Comparison of ENCODE assay signal across 24 cellular contexts in genomic region chr7:156206174-156206573, GRCh38.
"Had no signal": no experiment of that assay in that cellular context is flagged by ENCODE, and none has a peak within 500 bp of the region (broad histone marks: within the 10 kb centered on the region; RNA-seq: fewer than 3 reads in every experiment).

No MANE protein-coding gene starts in this region.

- H3K9me3 ChIP-seq: colonic mucosa, esophagus muscularis mucosa, esophagus squamous epithelium, gastrocnemius medialis, gastroesophageal sphincter, heart left ventricle, heart right ventricle had no signal

- H3K27ac Mint-ChIP-seq: dendritic cell treated with granulocyte-macrophage colony-stimulating factor and Interleukin-4, amounts not matched to agents 40 ng/mL and 50 ng/mL, for 4 days; effector memory CD8-positive, alpha-beta T cell had no signal

- H3K9me3 Mint-ChIP-seq: dendritic cell treated with granulocyte-macrophage colony-stimulating factor and Interleukin-4, amounts not matched to agents 40 ng/mL and 50 ng/mL, for 4 days; effector memory CD8-positive, alpha-beta T cell had no signal

- H3K36me3 ChIP-seq: colonic mucosa, esophagus muscularis mucosa, esophagus squamous epithelium, gastrocnemius medialis, gastroesophageal sphincter, heart left ventricle, heart right ventricle had no signal

- H3K27me3 ChIP-seq: colonic mucosa, esophagus squamous epithelium, foreskin keratinocyte, gastrocnemius medialis had no signal

- H3K27me3 Mint-ChIP-seq: dendritic cell treated with granulocyte-macrophage colony-stimulating factor and Interleukin-4, amounts not matched to agents 40 ng/mL and 50 ng/mL, for 4 days had no signal

- H3K4me3 ChIP-seq: colonic mucosa, coronary artery, dorsolateral prefrontal cortex, esophagus muscularis mucosa, esophagus squamous epithelium, gastrocnemius medialis, gastroesophageal sphincter, heart left ventricle, heart right ventricle had no signal

- DNase-seq: colonic mucosa; cortex of kidney; dermis blood vessel endothelial cell; dorsolateral prefrontal cortex; effector CD4-positive, alpha-beta T cell; effector CD8-positive, alpha-beta T cell; effector memory CD4-positive, alpha-beta T cell; effector memory CD8-positive, alpha-beta T cell; erythroblast; esophagus squamous epithelium; foreskin fibroblast; foreskin keratinocyte; foreskin melanocyte; gastrocnemius medialis; glutamatergic neuron; head of caudate nucleus; heart left ventricle; heart right ventricle had no signal

- ATAC-seq: effector memory CD8-positive, alpha-beta T cell; esophagus mucosa; foreskin keratinocyte; gastrocnemius medialis; gastroesophageal sphincter; heart left ventricle; heart right ventricle had no signal

- H3K4me3 Mint-ChIP-seq: dendritic cell treated with granulocyte-macrophage colony-stimulating factor and Interleukin-4, amounts not matched to agents 40 ng/mL and 50 ng/mL, for 4 days; effector memory CD8-positive, alpha-beta T cell had no signal

- H3K27ac ChIP-seq: colonic mucosa, coronary artery, dorsolateral prefrontal cortex, epithelial cell of prostate, esophagus muscularis mucosa, esophagus squamous epithelium, foreskin keratinocyte, gastrocnemius medialis, gastroesophageal sphincter, heart left ventricle, heart right ventricle had no signal

- H3K4me1 ChIP-seq: colonic mucosa, esophagus muscularis mucosa, esophagus squamous epithelium, foreskin keratinocyte, gastrocnemius medialis, gastroesophageal sphincter, heart left ventricle, heart right ventricle had no signal
